Comparison of ENCODE assay signal across 8 cellular contexts in genomic region chr1:201481004-201481380, GRCh38. TPM values are rescaled to one million over a fixed set of nuclear protein-coding genes. Genes with fewer than 3 reads are reported as not detected.
DNase-seq lines count a peak whose midpoint lies in the region; ATAC-seq and TF ChIP-seq lines count a peak whose summit lies in the region.

No MANE protein-coding gene starts in this region.

- no peaks in the 10 kb centered on the region for H3K36me3 ChIP-seq in H7 (replicated peaks; ENCODE audit: control insufficient read depth, insufficient read depth, low read length)

- POLR2A ChIA-PET in activated CD4-positive, alpha-beta memory T cell treated with anti-CD3 and anti-CD28 coated beads, Interleukin-2, amount 10 ng/mL, durations not matched to agents 7 days and 5 days (lab: Charles Lee) = interaction anchor here (0.7 to 4.6 kb wide), 8 partner anchors 12 to 35 kb away, joined by 3 to 48 read pairs (median 9); partner anchors contain the start of genes CSRP1 and PHLDA3

- peaks cover 5% of the 10 kb centered on the region for H3K36me3 Mint-ChIP-seq in activated CD4-positive, alpha-beta memory T cell treated with anti-CD3 and anti-CD28 coated beads, Interleukin-2, amount 10 ng/mL, durations not matched to agents 7 days and 5 days (ENCODE audit: low read depth)

- CTCF ChIA-PET in activated CD4-positive, alpha-beta memory T cell treated with anti-CD3 and anti-CD28 coated beads, Interleukin-2, amount 10 ng/mL, durations not matched to agents 7 days and 5 days (lab: Charles Lee) = interaction anchor here (0.5 to 15.2 kb wide), 20 partner anchors 7 to 466 kb away, joined by 3 to 350 read pairs (median 6); partner anchors contain the start of genes CSRP1 and PHLDA3

- H3K27me3 ChIP-seq in H7 (ENCODE audit: control insufficient read depth, insufficient read depth, low read length) = peaks cover 15% of the 10 kb centered on the region

- DNase-seq in H7 (peak; percentile 75), left ventricle myocardium superior (no peak), skeletal muscle cell (ENCODE audit: low read depth) (no peak), GM20000 (ENCODE audit: low spot score) (no peak)
- DNase-seq in activated CD4-positive, alpha-beta memory T cell treated with anti-CD3 and anti-CD28 coated beads, Interleukin-2, amount 10 ng/mL, durations not matched to agents 7 days and 5 days = no peak
- DNase-seq in activated CD4-positive, alpha-beta T cell treated with anti-CD3 and anti-CD28 coated beads, Interleukin-2, amount 50 U/mL, for 1 hour = no peak

- H3K4me1 Mint-ChIP-seq in activated CD4-positive, alpha-beta memory T cell treated with anti-CD3 and anti-CD28 coated beads, Interleukin-2, amount 10 ng/mL, durations not matched to agents 7 days and 5 days = peaks cover 40% of the 10 kb centered on the region

- no peak overlapping the region for H3K27ac Mint-ChIP-seq in activated CD4-positive, alpha-beta memory T cell treated with anti-CD3 and anti-CD28 coated beads, Interleukin-2, amount 10 ng/mL, durations not matched to agents 7 days and 5 days

- intact Hi-C loops in left ventricle myocardium superior (cut with micrococcal nuclease) = no loop called here

- ATAC-seq in left ventricle myocardium superior (peak; percentile 10), GM18870 (IDR thresholded peaks at IDR 0.05; ENCODE audit: unreplicated experiment) (no peak), HG02588 (IDR thresholded peaks at IDR 0.05; ENCODE audit: unreplicated experiment) (no peak)

- H3K4me3 ChIP-seq in H7 (ENCODE audit: insufficient read depth, low read depth, low read length) = peak overlapping the region; percentile 49
- peak overlapping the region; percentile 24 for H3K4me3 ChIP-seq in skeletal muscle cell (ENCODE audit: low read depth, low read length)

- peaks cover 17% of the 10 kb centered on the region for H3K27me3 Mint-ChIP-seq in activated CD4-positive, alpha-beta memory T cell treated with anti-CD3 and anti-CD28 coated beads, Interleukin-2, amount 10 ng/mL, durations not matched to agents 7 days and 5 days

- H3K9me3 Mint-ChIP-seq in activated CD4-positive, alpha-beta memory T cell treated with anti-CD3 and anti-CD28 coated beads, Interleukin-2, amount 10 ng/mL, durations not matched to agents 7 days and 5 days = no peaks in the 10 kb centered on the region

- H3K4me3 Mint-ChIP-seq in activated CD4-positive, alpha-beta memory T cell treated with anti-CD3 and anti-CD28 coated beads, Interleukin-2, amount 10 ng/mL, durations not matched to agents 7 days and 5 days = peak overlapping the region; percentile 68

- TF ChIP-seq CTCF in GM20000 (IDR thresholded peaks at IDR 0.05; ENCODE audit: extremely low read depth, missing control alignments) = no peak

RNA-seq across cellular contexts. Expression of gene PHLDA3, which starts 12.0 kb away (rescaled TPM):
- total RNA-seq in H7 (2014; rRNA removed; shearing (Covaris generic)) = 3.4 and 4.1 TPM in 2 replicates
- 10 to 100 TPM in 1 of 2 experiments, 1 to 10 TPM in 1; 9.0 to 11.4 TPM for total RNA-seq in activated CD4-positive, alpha-beta memory T cell treated with anti-CD3 and anti-CD28 coated beads, Interleukin-2, amount 10 ng/mL, durations not matched to agents 7 days and 5 days
- 20.4 TPM for total RNA-seq in left ventricle myocardium superior

RNA-seq across cellular contexts. Expression of gene CSRP1, which starts 25.9 kb away (rescaled TPM):
- 0.73 and 0.74 TPM in 2 replicates for total RNA-seq in H7 (2014; rRNA removed; shearing (Covaris generic))
- total RNA-seq in activated CD4-positive, alpha-beta memory T cell treated with anti-CD3 and anti-CD28 coated beads, Interleukin-2, amount 10 ng/mL, durations not matched to agents 7 days and 5 days = 10 to 100 TPM; 77.1 to 77.8 TPM
- 41.4 TPM for total RNA-seq in left ventricle myocardium superior

RNA-seq across cellular contexts. Expression of gene NAV1, which starts 57.9 kb away (rescaled TPM):
- total RNA-seq in H7 (2014; rRNA removed; shearing (Covaris generic)) = 13.2 and 16.7 TPM in 2 replicates
- 1 to 10 TPM; 2.8 to 3.0 TPM for total RNA-seq in activated CD4-positive, alpha-beta memory T cell treated with anti-CD3 and anti-CD28 coated beads, Interleukin-2, amount 10 ng/mL, durations not matched to agents 7 days and 5 days
- 63.3 TPM for total RNA-seq in left ventricle myocardium superior

RNA-seq across cellular contexts. Expression of gene TNNI1, which starts 59.5 kb away (rescaled TPM):
- total RNA-seq in H7 (2014; rRNA removed; shearing (Covaris generic)) = 0.18 and 1.2 TPM in 2 replicates
- not detected for total RNA-seq in activated CD4-positive, alpha-beta memory T cell treated with anti-CD3 and anti-CD28 coated beads, Interleukin-2, amount 10 ng/mL, durations not matched to agents 7 days and 5 days
- 1.1 TPM for total RNA-seq in left ventricle myocardium superior

Comparison
In these comparisons a context has a peak if more than half of its experiments do, and no peak if none do; other contexts are left out.
1. RNA of gene CSRP1, which starts 25.9 kb away (total RNA-seq): 77.1 to 77.8 TPM in activated CD4-positive, alpha-beta memory T cell treated with anti-CD3 and anti-CD28 coated beads, Interleukin-2, amount 10 ng/mL, durations not matched to agents 7 days and 5 days and 41.4 TPM in left ventricle myocardium superior (single experiment); 0.73 to 0.74 TPM in H7; every median in the first group is over 10 times any median in the second.